Comparison of ENCODE assay signal across 19 cellular contexts in the genomic region with DNA sequence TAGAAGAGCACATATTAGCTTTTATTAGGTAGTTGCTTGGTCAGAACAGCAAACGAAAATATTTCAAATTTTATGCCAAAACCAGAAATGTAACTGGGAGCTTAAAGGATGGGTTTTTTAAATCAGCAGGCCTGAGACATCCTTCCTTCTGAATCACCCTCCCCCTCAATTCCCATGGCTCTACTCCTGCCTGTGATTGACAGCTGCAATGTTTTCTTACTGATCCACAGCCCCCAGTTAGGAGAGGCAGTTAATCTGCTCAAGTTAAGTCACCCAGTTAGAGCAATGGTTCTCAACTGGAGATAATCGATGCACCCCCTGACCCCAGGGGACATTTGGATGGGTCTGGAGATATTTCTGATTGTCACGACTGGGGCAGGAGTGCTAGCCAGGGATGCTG.
"Had no signal": no experiment of that assay in that cellular context is flagged by ENCODE, and none has a peak within 500 bp of the region (broad histone marks: within the 10 kb centered on the region; RNA-seq: fewer than 3 reads in every experiment).

No MANE protein-coding gene starts in this region.

- H3K4me3 Mint-ChIP-seq: activated B cell treated with CpG ODN at 0.5 μM for 24 hours; activated CD8-positive, alpha-beta T cell treated with anti-CD3 and anti-CD28 coated beads for 36 hours; activated T-cell treated with anti-CD3 and anti-CD28 coated beads, Interleukin-2, amount 50 U/mL, for 24 hours; dendritic cell treated with granulocyte-macrophage colony-stimulating factor and Interleukin-4, amounts not matched to agents 40 ng/mL and 50 ng/mL, for 4 days; memory B cell; naive B cell; stimulated activated naive CD8-positive, alpha-beta T cell treated with anti-CD3 and anti-CD28 coated beads, Interleukin-15, Interleukin-2, amounts not matched to agents 100 ng/mL and 50 ng/mL, for 24 hours; T-cell had no signal

- H3K4me1 Mint-ChIP-seq: activated B cell treated with CpG ODN at 0.5 μM for 24 hours, memory B cell had no signal

- H3K9me3 Mint-ChIP-seq: activated B cell treated with CpG ODN at 0.5 μM for 24 hours; activated CD8-positive, alpha-beta T cell treated with anti-CD3 and anti-CD28 coated beads for 36 hours; activated T-cell treated with anti-CD3 and anti-CD28 coated beads, Interleukin-2, amount 50 U/mL, for 24 hours; dendritic cell treated with granulocyte-macrophage colony-stimulating factor and Interleukin-4, amounts not matched to agents 40 ng/mL and 50 ng/mL, for 4 days; memory B cell; naive B cell; stimulated activated naive CD8-positive, alpha-beta T cell treated with anti-CD3 and anti-CD28 coated beads, Interleukin-15, Interleukin-2, amounts not matched to agents 100 ng/mL and 50 ng/mL, for 24 hours; T-cell had no signal

- H3K4me3 ChIP-seq: ascending aorta, esophagus muscularis mucosa, suprapubic skin, transverse colon, vagina had no signal

- H3K27ac ChIP-seq: ascending aorta, esophagus muscularis mucosa, neutrophil, suprapubic skin, transverse colon, vagina had no signal

- H3K9me3 ChIP-seq: ascending aorta, esophagus muscularis mucosa, neutrophil, suprapubic skin, transverse colon, vagina had no signal

- ATAC-seq: activated CD8-positive, alpha-beta T cell treated with anti-CD3 and anti-CD28 coated beads for 36 hours; T-cell had no signal

- H3K27me3 ChIP-seq: ascending aorta, esophagus muscularis mucosa, neutrophil, suprapubic skin, transverse colon, vagina had no signal

- DNase-seq: activated B cell treated with CpG ODN at 0.5 μM for 24 hours; activated CD4-positive, alpha-beta T cell treated with anti-CD3 and anti-CD28 coated beads for 48 hours; activated CD8-positive, alpha-beta T cell treated with anti-CD3 and anti-CD28 coated beads for 36 hours; activated naive CD4-positive, alpha-beta T cell treated with anti-CD3 and anti-CD28 coated beads, Interleukin-2, amount 50 U/mL, for 16 hours; activated T-cell treated with anti-CD3 and anti-CD28 coated beads, Interleukin-2, amount 50 U/mL, for 24 hours; effector CD8-positive, alpha-beta T cell; naive B cell; retina; stimulated activated CD4-positive, alpha-beta T cell treated with anti-CD3 and anti-CD28 coated beads, Interleukin-2, amount 100 ng/mL, for 48 hours; T-cell; transverse colon had no signal

- H3K27me3 Mint-ChIP-seq: activated CD8-positive, alpha-beta T cell treated with anti-CD3 and anti-CD28 coated beads for 36 hours; activated T-cell treated with anti-CD3 and anti-CD28 coated beads, Interleukin-2, amount 50 U/mL, for 24 hours; dendritic cell treated with granulocyte-macrophage colony-stimulating factor and Interleukin-4, amounts not matched to agents 40 ng/mL and 50 ng/mL, for 4 days; naive B cell; stimulated activated naive CD8-positive, alpha-beta T cell treated with anti-CD3 and anti-CD28 coated beads, Interleukin-15, Interleukin-2, amounts not matched to agents 100 ng/mL and 50 ng/mL, for 24 hours had no signal

- H3K4me1 ChIP-seq: ascending aorta had no signal

- H3K27ac Mint-ChIP-seq: activated B cell treated with CpG ODN at 0.5 μM for 24 hours; activated CD8-positive, alpha-beta T cell treated with anti-CD3 and anti-CD28 coated beads for 36 hours; activated T-cell treated with anti-CD3 and anti-CD28 coated beads, Interleukin-2, amount 50 U/mL, for 24 hours; dendritic cell treated with granulocyte-macrophage colony-stimulating factor and Interleukin-4, amounts not matched to agents 40 ng/mL and 50 ng/mL, for 4 days; memory B cell; naive B cell; stimulated activated naive CD8-positive, alpha-beta T cell treated with anti-CD3 and anti-CD28 coated beads, Interleukin-15, Interleukin-2, amounts not matched to agents 100 ng/mL and 50 ng/mL, for 24 hours; T-cell had no signal
